In genomic region chr2:9740382-9741040, GRCh38 we compare ENCODE assay signal across 1 cellular context.
TF ChIP-seq lines count a peak whose summit lies in the region.

No MANE protein-coding gene starts in this region.

TF ChIP-seq in SK-N-SH treated with all-trans-retinoic acid at 6 μM for 48 hours, 23 proteins besides CTCF, POLR2A, EP300 and RAD21 (continued from another document):
- TF ChIP-seq TSHZ2 (CRISPR knock-in tag; IDR thresholded peaks at IDR 0.05): no peak
- TF ChIP-seq CSDC2 (CRISPR knock-in tag; IDR thresholded peaks at IDR 0.05): no peak
- TF ChIP-seq ZNF70 (CRISPR knock-in tag; IDR thresholded peaks at IDR 0.05): no peak
- TF ChIP-seq BACH2 (CRISPR knock-in tag; IDR thresholded peaks at IDR 0.05; ENCODE audit: borderline replicate concordance): no peak
- TF ChIP-seq ZFP30 (CRISPR knock-in tag; IDR thresholded peaks at IDR 0.05): no peak
- TF ChIP-seq TOX (CRISPR knock-in tag; IDR thresholded peaks at IDR 0.05; ENCODE audit: borderline replicate concordance): no peak
